ENCODE assay signal across 1 cellular context in genomic region chr13:34124912-34125311, GRCh38.
TF ChIP-seq lines count a peak whose summit lies in the region.

No MANE protein-coding gene starts in this region.

TF ChIP-seq in HepG2, 621 proteins besides CTCF, POLR2A, EP300 and RAD21 (continued from another document):
- TF ChIP-seq ARID3A (IDR thresholded peaks at IDR 0.05; ENCODE audit: low read depth, low read length) = peak; percentile 65; the same call in 1 of the 2 replicates
- peak; percentile 59; the same call in 1 of the 2 replicates for TF ChIP-seq ZNF205 (CRISPR knock-in tag; IDR thresholded peaks at IDR 0.05)
- TF ChIP-seq HOXA7 (CRISPR knock-in tag; IDR thresholded peaks at IDR 0.05) = no peak
- TF ChIP-seq FOXA3 (CRISPR knock-in tag; IDR thresholded peaks at IDR 0.05) = peak; percentile 41; the same call in 1 of the 2 replicates
- peak; percentile 63 for TF ChIP-seq FOSL2 (CRISPR knock-in tag; IDR thresholded peaks at IDR 0.05)
- peak; percentile 81; the same call in 1 of the 2 replicates for TF ChIP-seq ZBTB39 (CRISPR knock-in tag; IDR thresholded peaks at IDR 0.05)
- TF ChIP-seq ARNT (IDR thresholded peaks at IDR 0.05) = no peak
- TF ChIP-seq KAT2B (IDR thresholded peaks at IDR 0.05; ENCODE audit: borderline replicate concordance, low read depth, low read length) = peak; percentile 57; the same call in 1 of the 2 replicates
- no peak for TF ChIP-seq MBNL3 (CRISPR knock-in tag; conservative IDR thresholded peaks at IDR 0.05)
- TF ChIP-seq HMG20A (CRISPR knock-in tag; IDR thresholded peaks at IDR 0.05; ENCODE audit: borderline replicate concordance) = 0 out of 2 replicates have a peak, but pooled peaks have one; percentile 28
- no peak for TF ChIP-seq MXI1 (IDR thresholded peaks at IDR 0.05; ENCODE audit: borderline replicate concordance, low read depth, low read length)
- no peak for TF ChIP-seq ZNF878 (CRISPR knock-in tag; IDR thresholded peaks at IDR 0.05)
- TF ChIP-seq MIXL1 (CRISPR knock-in tag; IDR thresholded peaks at IDR 0.05) = peak; percentile 47; the same call in 1 of the 2 replicates
- TF ChIP-seq TBX3 (IDR thresholded peaks at IDR 0.05; ENCODE audit: borderline replicate concordance) = peak; percentile 47; the same call in 1 of the 2 replicates
- peak; percentile 37; the same call in 1 of the 2 replicates for TF ChIP-seq ONECUT2 (CRISPR knock-in tag; IDR thresholded peaks at IDR 0.05)
- peak; percentile 39 for TF ChIP-seq ARID5B (CRISPR knock-in tag; IDR thresholded peaks at IDR 0.05)
- no peak for TF ChIP-seq ZNF569 (CRISPR knock-in tag; IDR thresholded peaks at IDR 0.05; ENCODE audit: borderline replicate concordance)
- no peak for TF ChIP-seq ZEB1 (IDR thresholded peaks at IDR 0.05; ENCODE audit: insufficient replicate concordance, low read depth)
- no peak for TF ChIP-seq SRY (CRISPR knock-in tag; IDR thresholded peaks at IDR 0.05)
